8 cellular contexts compared by ENCODE assay signal in genomic region chrX:48475295-48475694, GRCh38. TPM values are rescaled to one million over a fixed set of nuclear protein-coding genes. Genes with fewer than 3 reads are reported as not detected.
DNase-seq lines count a peak whose midpoint lies in the region; ATAC-seq, FAIRE-seq and TF ChIP-seq lines count a peak whose summit lies in the region.

No MANE protein-coding gene starts in this region.

- H3K27ac ChIP-seq in kidney (ENCODE audit: low read depth in 2 of 2, low read length in 2 of 2) = peak overlapping the region in 1 of 2 donors; percentile 70
- H3K27ac ChIP-seq in thymus (ENCODE audit: low read depth) = no peak overlapping the region

- no peaks in the 10 kb centered on the region for H3K9me3 ChIP-seq in kidney (ENCODE audit: control insufficient read depth in 1 of 2, low read length in 2 of 2)
- no peaks in the 10 kb centered on the region for H3K9me3 ChIP-seq in thymus (ENCODE audit: control insufficient read depth)

- peaks cover 25% of the 10 kb centered on the region for H3K36me3 Mint-ChIP-seq in activated naive CD4-positive, alpha-beta T cell treated with anti-CD3 and anti-CD28 coated beads, Interleukin-2, amount 10 ng/mL, durations not matched to agents 7 days and 5 days
- peaks cover 28% of the 10 kb centered on the region for H3K36me3 Mint-ChIP-seq in activated CD8-positive, alpha-beta T cell treated with anti-CD3 and anti-CD28 coated beads for 36 hours (ENCODE audit: low read depth)

- no peak for FAIRE-seq in kidney (lab: Jason Lieb, UNC)

- H3K4me3 Mint-ChIP-seq in activated naive CD4-positive, alpha-beta T cell treated with anti-CD3 and anti-CD28 coated beads, Interleukin-2, amount 10 ng/mL, durations not matched to agents 7 days and 5 days = peak overlapping the region; percentile 94
- H3K4me3 Mint-ChIP-seq in activated CD8-positive, alpha-beta T cell treated with anti-CD3 and anti-CD28 coated beads for 36 hours = peak overlapping the region; percentile 79

- intact Hi-C loops in activated CD8-positive, alpha-beta T cell treated with anti-CD3 and anti-CD28 coated beads for 36 hours (cut with micrococcal nuclease) = no loop called here
- intact Hi-C loops in kidney (cut with DNase I) = no loop called here

- 4% methylated on average over 5 of the region's 5 CpGs for WGBS in thymus

- H3K4me1 ChIP-seq in kidney (ENCODE audit: control insufficient read depth in 1 of 2, insufficient read depth in 1 of 2, low read depth in 1 of 2, low read length in 2 of 2) = no peaks in the 10 kb centered on the region
- H3K4me1 ChIP-seq in thymus (ENCODE audit: control insufficient read depth, insufficient read depth, low read length) = no peaks in the 10 kb centered on the region

- H3K4me3 ChIP-seq in kidney (ENCODE audit: low read length in 2 of 2) (peak overlapping the region; percentile 86 to 91), thymus (ENCODE audit: low read length) (peak overlapping the region; percentile 73)

- no peaks in the 10 kb centered on the region for H3K27me3 Mint-ChIP-seq in activated naive CD4-positive, alpha-beta T cell treated with anti-CD3 and anti-CD28 coated beads, Interleukin-2, amount 10 ng/mL, durations not matched to agents 7 days and 5 days
- H3K27me3 Mint-ChIP-seq in activated CD8-positive, alpha-beta T cell treated with anti-CD3 and anti-CD28 coated beads for 36 hours = no peaks in the 10 kb centered on the region

- no peak for ATAC-seq in activated CD8-positive, alpha-beta T cell treated with anti-CD3 and anti-CD28 coated beads for 36 hours
- no peak for ATAC-seq in GM21619 (IDR thresholded peaks at IDR 0.05; ENCODE audit: unreplicated experiment)
- no peak for ATAC-seq in HG02981 (IDR thresholded peaks at IDR 0.05; ENCODE audit: unreplicated experiment)

- DNase-seq in activated naive CD4-positive, alpha-beta T cell treated with anti-CD3 and anti-CD28 coated beads, Interleukin-2, amount 10 ng/mL, durations not matched to agents 7 days and 5 days = no peak
- no peak for DNase-seq in activated naive CD4-positive, alpha-beta T cell treated with anti-CD3 and anti-CD28 coated beads, Interleukin-2, amount 50 U/mL, for 16 hours
- DNase-seq in activated CD8-positive, alpha-beta T cell treated with anti-CD3 and anti-CD28 coated beads for 36 hours = peak; percentile 29
- no peak for DNase-seq in kidney
- no peak for DNase-seq in epidermal melanocyte (ENCODE audit: insufficient read length, low spot score)

- peak overlapping the region in 1 of 2 donors; percentile 55 for H3K9ac ChIP-seq in kidney (ENCODE audit: low read length in 2 of 2)

- H3K9me3 Mint-ChIP-seq in activated naive CD4-positive, alpha-beta T cell treated with anti-CD3 and anti-CD28 coated beads, Interleukin-2, amount 10 ng/mL, durations not matched to agents 7 days and 5 days = no peaks in the 10 kb centered on the region
- H3K9me3 Mint-ChIP-seq in activated CD8-positive, alpha-beta T cell treated with anti-CD3 and anti-CD28 coated beads for 36 hours = no peaks in the 10 kb centered on the region

- POLR2A ChIA-PET in activated CD8-positive, alpha-beta T cell treated with anti-CD3 and anti-CD28 coated beads for 36 hours (lab: Charles Lee) = interaction anchor here (0.8 to 1.4 kb wide), 2 partner anchors 99 to 340 kb away, joined by 3 to 4 read pairs; partner anchors contain the start of gene RBM3

- no peaks in the 10 kb centered on the region for H3K36me3 ChIP-seq in kidney (ENCODE audit: control insufficient read depth in 1 of 2, insufficient read depth in 2 of 2, low read length in 2 of 2)
- no peaks in the 10 kb centered on the region for H3K36me3 ChIP-seq in thymus (ENCODE audit: control insufficient read depth, insufficient read depth)

- no peak for TF ChIP-seq CTCF in activated CD8-positive, alpha-beta T cell treated with anti-CD3 and anti-CD28 coated beads for 36 hours (IDR thresholded peaks at IDR 0.05)
- TF ChIP-seq CTCF in kidney (IDR thresholded peaks at IDR 0.05; ENCODE audit: borderline replicate concordance, extremely low read depth, insufficient read depth) = no peak

- CTCF ChIA-PET in activated naive CD4-positive, alpha-beta T cell treated with anti-CD3 and anti-CD28 coated beads, Interleukin-2, amount 10 ng/mL, durations not matched to agents 7 days and 5 days (lab: Charles Lee) = interaction anchor here (1.1 to 1.3 kb wide), 2 partner anchors 19 to 64 kb away, joined by 4 to 9 read pairs; partner anchors contain the start of gene TBC1D25
- CTCF ChIA-PET in activated CD8-positive, alpha-beta T cell treated with anti-CD3 and anti-CD28 coated beads for 36 hours (lab: Charles Lee) = no interaction called here

- H3K27me3 ChIP-seq in thymus (ENCODE audit: control insufficient read depth, insufficient read depth) = no peaks in the 10 kb centered on the region

- H3K27ac Mint-ChIP-seq in activated naive CD4-positive, alpha-beta T cell treated with anti-CD3 and anti-CD28 coated beads, Interleukin-2, amount 10 ng/mL, durations not matched to agents 7 days and 5 days = peak overlapping the region; percentile 97
- peak overlapping the region; percentile 97 for H3K27ac Mint-ChIP-seq in activated CD8-positive, alpha-beta T cell treated with anti-CD3 and anti-CD28 coated beads for 36 hours

- H3K4me1 Mint-ChIP-seq in activated naive CD4-positive, alpha-beta T cell treated with anti-CD3 and anti-CD28 coated beads, Interleukin-2, amount 10 ng/mL, durations not matched to agents 7 days and 5 days = peaks cover 45% of the 10 kb centered on the region
- H3K4me1 Mint-ChIP-seq in activated CD8-positive, alpha-beta T cell treated with anti-CD3 and anti-CD28 coated beads for 36 hours (ENCODE audit: low read depth) = peaks cover 27% of the 10 kb centered on the region

RNA-seq across cellular contexts. Expression of gene FTSJ1, which starts 0.7 kb away (rescaled TPM):
- total RNA-seq in activated CD8-positive, alpha-beta T cell treated with anti-CD3 and anti-CD28 coated beads for 36 hours = 10 to 100 TPM; 73.3 to 82.9 TPM
- total RNA-seq in kidney = 33.9 TPM
- polyA plus RNA-seq in kidney (ENCODE audit: insufficient read depth, low read depth, low replicate concordance) (30.6 TPM), thymus (54.3 TPM)

RNA-seq across cellular contexts. Expression of gene SLC38A5, which starts 5.2 kb away (rescaled TPM):
- total RNA-seq in activated CD8-positive, alpha-beta T cell treated with anti-CD3 and anti-CD28 coated beads for 36 hours = 10 to 100 TPM; 82.1 to 92.6 TPM
- total RNA-seq in kidney = 8.3 TPM
- polyA plus RNA-seq in kidney (ENCODE audit: insufficient read depth, low read depth, low replicate concordance) (2.9 TPM), thymus (19.6 TPM)

RNA-seq across cellular contexts. Expression of gene PORCN, which starts 33.5 kb away (rescaled TPM):
- total RNA-seq in activated CD8-positive, alpha-beta T cell treated with anti-CD3 and anti-CD28 coated beads for 36 hours = 10 to 100 TPM; 13.9 to 16.9 TPM
- total RNA-seq in kidney = 8.9 TPM
- 11.7 TPM for polyA plus RNA-seq in kidney (ENCODE audit: insufficient read depth, low read depth, low replicate concordance)
- polyA plus RNA-seq in thymus = 6.1 TPM

RNA-seq across cellular contexts. Expression of gene EBP, which starts 46.3 kb away (rescaled TPM):
- 100 to 1,000 TPM; 159 to 164 TPM for total RNA-seq in activated CD8-positive, alpha-beta T cell treated with anti-CD3 and anti-CD28 coated beads for 36 hours
- total RNA-seq in kidney = 33.8 TPM
- polyA plus RNA-seq in kidney (ENCODE audit: insufficient read depth, low read depth, low replicate concordance) = 164 TPM
- 39.9 TPM for polyA plus RNA-seq in thymus
